Comparison of ENCODE assay signal across 1 cellular context in the genomic region with DNA sequence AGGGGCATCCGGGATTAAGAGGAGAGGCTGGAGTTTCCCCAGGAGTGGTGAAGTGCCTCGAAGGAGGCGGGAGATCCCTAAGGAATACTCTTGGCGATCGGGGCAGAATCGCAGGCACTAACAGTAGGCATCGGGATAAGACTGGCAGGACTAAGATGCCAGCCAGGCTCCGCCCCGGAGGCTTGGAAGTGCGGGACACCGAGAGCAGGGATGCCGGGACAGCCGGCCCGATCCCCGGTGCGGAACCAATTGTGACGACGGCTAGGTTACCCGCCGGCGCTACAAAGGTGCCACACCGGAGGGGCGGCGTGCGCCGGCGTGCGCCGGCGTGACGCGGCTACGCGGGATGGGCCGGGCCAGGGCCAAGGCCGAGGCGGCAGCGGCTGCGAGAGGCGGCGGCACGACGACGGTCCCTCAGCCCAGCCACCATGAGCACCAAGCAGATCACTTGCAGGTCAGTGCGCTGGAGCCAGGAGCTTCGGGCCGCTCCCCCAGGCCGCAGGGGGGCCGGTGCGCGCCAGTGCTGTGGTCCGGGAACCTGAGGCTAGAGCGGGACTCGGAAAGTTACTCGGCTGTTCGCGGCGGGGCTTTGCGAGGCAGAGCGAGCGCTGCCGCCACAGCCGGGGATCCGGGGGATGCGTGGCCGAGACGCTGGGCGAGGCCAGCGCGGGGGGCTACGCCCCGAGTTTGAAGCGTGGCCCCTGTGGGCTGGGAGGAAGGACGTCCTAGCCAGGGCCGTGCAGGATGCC.
TF ChIP-seq lines count a peak whose summit lies in the region.

A gene with protein sequence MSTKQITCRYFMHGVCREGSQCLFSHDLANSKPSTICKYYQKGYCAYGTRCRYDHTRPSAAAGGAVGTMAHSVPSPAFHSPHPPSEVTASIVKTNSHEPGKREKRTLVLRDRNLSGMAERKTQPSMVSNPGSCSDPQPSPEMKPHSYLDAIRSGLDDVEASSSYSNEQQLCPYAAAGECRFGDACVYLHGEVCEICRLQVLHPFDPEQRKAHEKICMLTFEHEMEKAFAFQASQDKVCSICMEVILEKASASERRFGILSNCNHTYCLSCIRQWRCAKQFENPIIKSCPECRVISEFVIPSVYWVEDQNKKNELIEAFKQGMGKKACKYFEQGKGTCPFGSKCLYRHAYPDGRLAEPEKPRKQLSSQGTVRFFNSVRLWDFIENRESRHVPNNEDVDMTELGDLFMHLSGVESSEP (plus strand): TSS at position 365 of the 749 bp plus-strand sequence. CDS start 64 bp downstream, at position 429.

TF ChIP-seq in K562, 482 proteins besides CTCF, POLR2A, EP300 and RAD21 (continued from another document and continues in another):
- TF ChIP-seq MGA (IDR thresholded peaks at IDR 0.05) (peak; percentile 82), STAT6 (CRISPR knock-in tag; IDR thresholded peaks at IDR 0.05) (0 out of 2 replicates have a peak, but pooled peaks have one; percentile 53), TBL1XR1 (IDR thresholded peaks at IDR 0.05; ENCODE audit: low read length in 2 of 2) (peak; percentile 83 to 90), JUN (IDR thresholded peaks at IDR 0.05; ENCODE audit: borderline replicate concordance, low read depth, low read length) (peak; percentile 54), JUN (CRISPR knock-in tag; IDR thresholded peaks at IDR 0.05; ENCODE audit: borderline replicate concordance) (peak; percentile 64; the same call in 1 of the 2 replicates), KLF1 (tag; IDR thresholded peaks at IDR 0.05) (peak; percentile 86), ZNF197 (CRISPR knock-in tag; IDR thresholded peaks at IDR 0.05; ENCODE audit: low read depth) (0 out of 2 replicates have a peak, but pooled peaks have one; percentile 33), TFAP4 (CRISPR knock-in tag; IDR thresholded peaks at IDR 0.05; ENCODE audit: borderline replicate concordance) (peak; percentile 86), CUX1 (CRISPR knock-in tag; IDR thresholded peaks at IDR 0.05) (0 out of 2 replicates have a peak, but pooled peaks have one; percentile 30), ZNF76 (CRISPR knock-in tag; IDR thresholded peaks at IDR 0.05; ENCODE audit: borderline replicate concordance) (0 out of 2 replicates have a peak, but pooled peaks have one; percentile 13), ZNF592 (IDR thresholded peaks at IDR 0.05) (peak; percentile 80)
- TF ChIP-seq, protein P1, sequence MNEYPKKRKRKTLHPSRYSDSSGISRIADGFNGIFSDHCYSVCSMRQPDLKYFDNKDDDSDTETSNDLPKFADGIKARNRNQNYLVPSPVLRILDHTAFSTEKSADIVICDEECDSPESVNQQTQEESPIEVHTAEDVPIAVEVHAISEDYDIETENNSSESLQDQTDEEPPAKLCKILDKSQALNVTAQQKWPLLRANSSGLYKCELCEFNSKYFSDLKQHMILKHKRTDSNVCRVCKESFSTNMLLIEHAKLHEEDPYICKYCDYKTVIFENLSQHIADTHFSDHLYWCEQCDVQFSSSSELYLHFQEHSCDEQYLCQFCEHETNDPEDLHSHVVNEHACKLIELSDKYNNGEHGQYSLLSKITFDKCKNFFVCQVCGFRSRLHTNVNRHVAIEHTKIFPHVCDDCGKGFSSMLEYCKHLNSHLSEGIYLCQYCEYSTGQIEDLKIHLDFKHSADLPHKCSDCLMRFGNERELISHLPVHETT (CRISPR knock-in tag; conservative IDR thresholded peaks at IDR 0.05 in 1 of 2, IDR thresholded peaks at IDR 0.05 in 1 of 2), result peak in 1 of 2 experiments; percentile 96; a peak in 2 of 4 replicates
